In genomic region chr21:46324390-46325072, GRCh38 we compare ENCODE assay signal across 8 cellular contexts. TPM values are rescaled to one million over a fixed set of nuclear protein-coding genes. Genes with fewer than 3 reads are reported as not detected.
DNase-seq lines count a peak whose midpoint lies in the region; ATAC-seq and TF ChIP-seq lines count a peak whose summit lies in the region.

No MANE protein-coding gene starts in this region.

- H3K4me1 ChIP-seq in vagina = peaks cover 34% of the 10 kb centered on the region

- intact Hi-C loops in vagina (cut with DNase I) = loop anchor here (10.0 kb wide), 1 partner anchor 350 kb away; no protein-coding TSS in a partner anchor

- peak overlapping the region; percentile 99 for H3K27ac ChIP-seq in vagina

- ATAC-seq in HG02798 (IDR thresholded peaks at IDR 0.05; ENCODE audit: poor library complexity, unreplicated experiment) = peak; percentile 62

- H3K27me3 ChIP-seq in vagina = no peaks in the 10 kb centered on the region

- in situ Hi-C loops in GM13977 (cut with MboI; ENCODE audit: low pct_unique_long_range_greater_than_20kb, low sequenced_read_pairs, unreplicated experiment) = no loop called here

- peak; percentile 9 for TF ChIP-seq CTCF in GM13977 (IDR thresholded peaks at IDR 0.05; ENCODE audit: extremely low read depth, insufficient read depth, missing control alignments)
- no peak for TF ChIP-seq CTCF in vagina (IDR thresholded peaks at IDR 0.05)

- peak overlapping the region; percentile 89 to 98 for H3K4me3 ChIP-seq in vagina

- H3K9me3 ChIP-seq in vagina = no peaks in the 10 kb centered on the region

- DNase-seq in GM13977 (ENCODE audit: low spot score) (peak; percentile 98), NCI-H1417 treated with DMSO at 0.1 percent for 48 hours (lab: John Stamatoyannopoulos, UW) (peak; percentile 48), T-helper 2 cell (peak; percentile 78 to 91 (median 82)), anterior cingulate cortex (lab: John Stamatoyannopoulos, UW) (peak; percentile 13 to 89 (median 83)), hepatic stellate cell (ENCODE audit: low spot score) (peak; percentile 93), renal cortical epithelial cell (ENCODE audit: low read depth) (peak; percentile 16), vagina (ENCODE audit: extremely low spot score in 2 of 2) (peak in 1 of 2 donors; percentile 87)

- TF ChIP-seq POLR2A in vagina (IDR thresholded peaks at IDR 0.05) = peak in 1 of 2 donors; percentile 36

- H3K36me3 ChIP-seq in vagina = peaks cover 0 to 11% of the 10 kb centered on the region in 2 donors

RNA-seq across cellular contexts. Expression of gene PCNT, which starts 0.6 kb away (rescaled TPM):
- total RNA-seq in renal cortical epithelial cell (14.4 and 27.1 TPM in 2 replicates), vagina (35.8 TPM)

RNA-seq across cellular contexts. Expression of gene C21orf58, which starts 0.9 kb away (rescaled TPM):
- total RNA-seq in renal cortical epithelial cell (1.8 and 1.9 TPM in 2 replicates), vagina (2.9 TPM)

RNA-seq across cellular contexts. Expression of gene YBEY, which starts 38.4 kb away (rescaled TPM):
- total RNA-seq in renal cortical epithelial cell (3.1 and 9.0 TPM in 2 replicates), vagina (11.3 TPM)

RNA-seq across cellular contexts. Expression of gene MCM3AP, which starts 39.1 kb away (rescaled TPM):
- total RNA-seq in renal cortical epithelial cell = 39.4 and 81.7 TPM in 2 replicates
- total RNA-seq in vagina = 115 TPM
